In genomic region chr18:10526211-10526949, GRCh38 we compare ENCODE assay signal across 8 cellular contexts. TPM values are rescaled to one million over a fixed set of nuclear protein-coding genes. Genes with fewer than 3 reads are reported as not detected.
DNase-seq lines count a peak whose midpoint lies in the region; ATAC-seq and TF ChIP-seq lines count a peak whose summit lies in the region.

No MANE protein-coding gene starts in this region.

- peak; percentile 34 for TF ChIP-seq POLR2A in GM15510 (IDR thresholded peaks at IDR 0.05; ENCODE audit: borderline replicate concordance, extremely low read depth, insufficient read length)

- H3K27ac ChIP-seq in thymus (ENCODE audit: low read depth): peak overlapping the region; percentile 91

- H2AFZ ChIP-seq in neuron (ENCODE audit: low read depth, low read length): no peak overlapping the region

- H3K4me3 ChIP-seq in fibroblast of pulmonary artery (replicated peaks; ENCODE audit: low read depth, low read length) (peak overlapping the region; percentile 72), neuron (ENCODE audit: low read length) (peak overlapping the region; percentile 84), thymus (ENCODE audit: low read length) (peak overlapping the region; percentile 77)

- WGBS in thymus: 4% methylated on average over 42 of the region's 42 CpGs

- H3K27me3 ChIP-seq in neuron (ENCODE audit: insufficient read depth, low read length): no peaks in the 10 kb centered on the region
- no peaks in the 10 kb centered on the region for H3K27me3 ChIP-seq in thymus (ENCODE audit: control insufficient read depth, insufficient read depth)

- DNase-seq in A172 (ENCODE audit: low spot score) (peak; percentile 26), NCI-H226 (peak; percentile 27), activated T-helper 1 cell treated with Interleukin-2 at 50 U/mL for 16 hours (ENCODE audit: low read depth) (peak; percentile 31), fibroblast of pulmonary artery (ENCODE audit: low read depth) (peak; percentile 56)

- no peak for TF ChIP-seq CTCF in fibroblast of pulmonary artery (IDR thresholded peaks at IDR 0.05; ENCODE audit: low read length, missing control alignments)

- H3K9me3 ChIP-seq in neuron (ENCODE audit: low read length): no peaks in the 10 kb centered on the region
- H3K9me3 ChIP-seq in thymus (ENCODE audit: control insufficient read depth): no peaks in the 10 kb centered on the region

- H3K36me3 ChIP-seq in neuron (ENCODE audit: insufficient read depth, low read length) (peaks cover 1% of the 10 kb centered on the region), thymus (ENCODE audit: control insufficient read depth, insufficient read depth) (no peaks in the 10 kb centered on the region)

- H3K4me1 ChIP-seq in neuron (ENCODE audit: insufficient read depth, low read length) (peaks cover 9% of the 10 kb centered on the region), thymus (ENCODE audit: control insufficient read depth, insufficient read depth, low read length) (peaks cover 8% of the 10 kb centered on the region)

- peak; percentile 60 for ATAC-seq in HG02885 (IDR thresholded peaks at IDR 0.05; ENCODE audit: poor library complexity, unreplicated experiment)

RNA-seq across cellular contexts. Expression of gene NAPG, which starts 0.6 kb away (rescaled TPM):
- 48.6 and 65.8 TPM in 2 replicates for total RNA-seq in A172 (2014; rRNA removed; shearing (Covaris generic))
- 18.9 TPM for polyA plus RNA-seq in thymus

Comparison
In these comparisons a context has a peak if more than half of its experiments do, and no peak if none do; other contexts are left out.
1. Peak in every context shown above with its lines: DNase-seq, ATAC-seq, H3K4me3 ChIP-seq and H3K27ac ChIP-seq.